10 cellular contexts compared by ENCODE assay signal in genomic region chr20:25254986-25255680, GRCh38. TPM values are rescaled to one million over a fixed set of nuclear protein-coding genes. Genes with fewer than 3 reads are reported as not detected.
DNase-seq lines count a peak whose midpoint lies in the region; ATAC-seq and TF ChIP-seq lines count a peak whose summit lies in the region.
"Had no signal": no experiment of that assay in that cellular context is flagged by ENCODE, and none has a peak within 500 bp of the region (broad histone marks: within the 10 kb centered on the region; RNA-seq: fewer than 3 reads in every experiment).

No MANE protein-coding gene starts in this region.

- no peak for TF ChIP-seq CTCF in right atrium auricular region (IDR thresholded peaks at IDR 0.05)
- peak in 2 of 4 experiments; percentile 27 to 48 for TF ChIP-seq CTCF in prostate gland (IDR thresholded peaks at IDR 0.05)

- intact Hi-C loops in prostate gland (cut with DNase I): no loop called here

- no peaks in the 10 kb centered on the region for H3K9me3 ChIP-seq in right atrium auricular region
- H3K9me3 ChIP-seq in prostate gland: no peaks in the 10 kb centered on the region

- no peak overlapping the region for H3K4me3 ChIP-seq in right atrium auricular region
- H3K4me3 ChIP-seq in prostate gland: no peak overlapping the region

- H3K4me1 ChIP-seq in right atrium auricular region (peaks cover 0 to 88% of the 10 kb centered on the region in 2 donors), prostate gland (replicated peaks) (peaks cover 34% of the 10 kb centered on the region)

- H3K36me3 ChIP-seq in right atrium auricular region (peaks cover 21% of the 10 kb centered on the region), prostate gland (peaks cover 0 to 6% of the 10 kb centered on the region in 2 donors)

- in situ Hi-C loops in Caki2 (cut with HindIII; ENCODE audit: low pct_unique_long_range_greater_than_20kb, low sequenced_read_pairs): no loop called here

- H3K27ac ChIP-seq in angular gyrus (ENCODE audit: low read depth, low read length) (peak overlapping the region; percentile 33), right atrium auricular region (peak overlapping the region; percentile 96 to 97), prostate gland (peak overlapping the region; percentile 80 to 86)

- 53% methylated on average over 12 of the region's 12 CpGs for WGBS in prostate gland

- TF ChIP-seq POLR2A in prostate gland (IDR thresholded peaks at IDR 0.05): no peak

- DNase-seq in Caki2 (ENCODE audit: low read depth): peak; percentile 68
- DNase-seq in right atrium auricular region (ENCODE audit: low spot score): peak; percentile 76
- peak; percentile 85 for DNase-seq in prostate gland (ENCODE audit: low spot score)
- no peak for DNase-seq in COLO668 (lab: John Stamatoyannopoulos, UW; ENCODE audit: unreplicated experiment)
- DNase-seq: DMS153, NCI-H1930 had no signal

- ATAC-seq in HG02970 (IDR thresholded peaks at IDR 0.05; ENCODE audit: low FRiP score, unreplicated experiment): no peak
- no peak for ATAC-seq in HG02938 (IDR thresholded peaks at IDR 0.05; ENCODE audit: unreplicated experiment)
- no peak for ATAC-seq in HG03280 (IDR thresholded peaks at IDR 0.05; ENCODE audit: unreplicated experiment)

- no peaks in the 10 kb centered on the region for H3K27me3 ChIP-seq in right atrium auricular region
- no peaks in the 10 kb centered on the region for H3K27me3 ChIP-seq in prostate gland (replicated peaks; ENCODE audit: insufficient read depth)

RNA-seq across cellular contexts. Expression of gene PYGB, which starts 7.2 kb away (rescaled TPM):
- 288 and 323 TPM in 2 replicates for total RNA-seq in Caki2 (2014; rRNA removed; shearing (Covaris generic); ENCODE audit: low replicate concordance)
- total RNA-seq in right atrium auricular region (100 to 1,000 TPM; 145 to 174 TPM), prostate gland (100 to 1,000 TPM; 231 to 261 TPM)

RNA-seq across cellular contexts. Expression of gene ENTPD6, which starts 59.6 kb away (rescaled TPM):
- 88.4 and 122 TPM in 2 replicates for total RNA-seq in Caki2 (2014; rRNA removed; shearing (Covaris generic); ENCODE audit: low replicate concordance)
- total RNA-seq in right atrium auricular region (100 to 1,000 TPM in 1 of 2 donors, 10 to 100 TPM in 1; 75.9 to 116 TPM), prostate gland (100 to 1,000 TPM; 105 to 194 TPM)

Comparison
In these comparisons a context has a peak if more than half of its experiments do, and no peak if none do; other contexts are left out.
1. H3K27ac ChIP-seq: peak in every context shown above with its lines; median percentile 96 in right atrium auricular region; 83 in prostate gland; 33 in angular gyrus.